In the genomic region with DNA sequence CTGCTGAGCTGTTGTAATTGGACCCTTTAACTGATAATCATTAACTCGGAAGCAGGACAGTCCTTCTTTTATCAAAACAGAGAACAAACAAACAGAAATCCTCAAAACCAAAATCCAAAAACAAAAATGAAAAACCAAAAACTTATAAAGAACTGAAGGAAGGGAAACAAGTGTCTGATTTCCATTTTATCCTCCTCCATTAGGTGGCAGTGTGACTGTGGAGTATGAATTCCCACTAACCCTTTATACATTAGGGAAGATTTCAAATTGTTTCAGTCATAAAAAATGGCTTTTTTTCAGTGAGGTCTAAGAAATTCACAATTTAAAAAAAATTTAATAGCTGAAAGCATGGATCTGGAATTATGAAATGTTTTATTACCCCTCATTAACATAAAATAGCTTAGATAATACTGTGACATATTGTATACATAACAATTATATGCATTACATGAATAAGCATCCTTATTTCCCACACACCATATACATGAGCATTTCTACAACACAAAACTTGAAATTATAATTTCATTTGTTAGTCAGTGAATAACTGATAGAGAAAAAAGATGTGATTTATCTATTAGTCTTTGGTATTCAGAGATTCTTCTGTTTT, we compare ENCODE assay signal across 9 cellular contexts.
DNase-seq lines count a peak whose midpoint lies in the region; ATAC-seq, FAIRE-seq and TF ChIP-seq lines count a peak whose summit lies in the region.
"Had no signal": no experiment of that assay in that cellular context is flagged by ENCODE, and none has a peak within 500 bp of the region (broad histone marks: within the 10 kb centered on the region; RNA-seq: fewer than 3 reads in every experiment).

No MANE protein-coding gene starts in this region.

- peak; percentile 66 for ATAC-seq in GM21723 (IDR thresholded peaks at IDR 0.05; ENCODE audit: unreplicated experiment)
- no peak for ATAC-seq in HG02870 (IDR thresholded peaks at IDR 0.05; ENCODE audit: unreplicated experiment)
- ATAC-seq: mucosa of descending colon had no signal

- H3K4me3 Mint-ChIP-seq in activated naive CD4-positive, alpha-beta T cell treated with anti-CD3 and anti-CD28 coated beads for 36 hours = no peak overlapping the region

- TF ChIP-seq CTCF in NB4 (IDR thresholded peaks at IDR 0.05; ENCODE audit: low read depth, low read length) (peak; percentile 50), bronchial epithelial cell (IDR thresholded peaks at IDR 0.05; ENCODE audit: insufficient read depth, low read length, severe bottlenecking) (peak; percentile 35)

- no peak for TF ChIP-seq POLR2A in NB4 (IDR thresholded peaks at IDR 0.05; ENCODE audit: extremely low read depth, insufficient read length)

- no peaks in the 10 kb centered on the region for H3K9me3 Mint-ChIP-seq in activated naive CD4-positive, alpha-beta T cell treated with anti-CD3 and anti-CD28 coated beads for 36 hours

- H3K4me3 ChIP-seq in NB4 (ENCODE audit: low read depth, low read length) = no peak overlapping the region
- no peak overlapping the region for H3K4me3 ChIP-seq in bronchial epithelial cell (ENCODE audit: low read depth, low read length)
- H3K4me3 ChIP-seq: mucosa of descending colon had no signal

- H3K27ac Mint-ChIP-seq in activated naive CD4-positive, alpha-beta T cell treated with anti-CD3 and anti-CD28 coated beads for 36 hours = no peak overlapping the region

- no peaks in the 10 kb centered on the region for H3K27me3 Mint-ChIP-seq in activated naive CD4-positive, alpha-beta T cell treated with anti-CD3 and anti-CD28 coated beads for 36 hours (ENCODE audit: low read depth)

- no peaks in the 10 kb centered on the region for H3K36me3 ChIP-seq in bronchial epithelial cell (ENCODE audit: control insufficient read depth, insufficient read depth, low read length)

- no peaks in the 10 kb centered on the region for H3K36me3 Mint-ChIP-seq in activated naive CD4-positive, alpha-beta T cell treated with anti-CD3 and anti-CD28 coated beads for 36 hours (ENCODE audit: low read depth)

- CTCF ChIA-PET in activated naive CD4-positive, alpha-beta T cell treated with anti-CD3 and anti-CD28 coated beads for 36 hours (lab: Charles Lee) = interaction anchor here (0.6 to 0.7 kb wide), 2 partner anchors 16 to 948 kb away, joined by 3 read pairs; no protein-coding TSS in a partner anchor

- FAIRE-seq in bronchial epithelial cell (lab: Jason Lieb, UNC) = no peak

- DNase-seq in DMS114 treated with DMSO at 0.1 percent for 48 hours (lab: John Stamatoyannopoulos, UW; ENCODE audit: unreplicated experiment) (peak; percentile 4), NB4 (ENCODE audit: low read depth) (peak; percentile 39), bronchial epithelial cell (ENCODE audit: low read depth) (peak; percentile 16), non-pigmented ciliary epithelial cell (ENCODE audit: low read depth) (peak; percentile 5)
- DNase-seq in activated CD4-positive, alpha-beta T cell treated with anti-CD3 and anti-CD28 coated beads for 4 hours = no peak
- no peak for DNase-seq in activated naive CD4-positive, alpha-beta T cell treated with anti-CD3 and anti-CD28 coated beads for 36 hours

- H3K27me3 ChIP-seq in bronchial epithelial cell (ENCODE audit: control insufficient read depth, insufficient read depth, low read length) = no peaks in the 10 kb centered on the region

- intact Hi-C loops in activated naive CD4-positive, alpha-beta T cell treated with anti-CD3 and anti-CD28 coated beads for 36 hours (cut with micrococcal nuclease) = loop anchor here (5.0 to 10.0 kb wide), 3 partner anchors 623 to 1553 kb away; no protein-coding TSS in a partner anchor

- H3K4me1 Mint-ChIP-seq in activated naive CD4-positive, alpha-beta T cell treated with anti-CD3 and anti-CD28 coated beads for 36 hours (ENCODE audit: low read depth) = no peaks in the 10 kb centered on the region

Comparison
In these comparisons a context has a peak if more than half of its experiments do, and no peak if none do; other contexts are left out.
1. DNase-seq: peak in DMS114 treated with DMSO at 0.1 percent for 48 hours (single experiment), NB4 (single experiment), bronchial epithelial cell (single experiment) and non-pigmented ciliary epithelial cell (single experiment); none in activated CD4-positive, alpha-beta T cell treated with anti-CD3 and anti-CD28 coated beads for 4 hours (0 of 2) and activated naive CD4-positive, alpha-beta T cell treated with anti-CD3 and anti-CD28 coated beads for 36 hours (single experiment).